ENCODE assay signal across 8 cellular contexts in the genomic region with DNA sequence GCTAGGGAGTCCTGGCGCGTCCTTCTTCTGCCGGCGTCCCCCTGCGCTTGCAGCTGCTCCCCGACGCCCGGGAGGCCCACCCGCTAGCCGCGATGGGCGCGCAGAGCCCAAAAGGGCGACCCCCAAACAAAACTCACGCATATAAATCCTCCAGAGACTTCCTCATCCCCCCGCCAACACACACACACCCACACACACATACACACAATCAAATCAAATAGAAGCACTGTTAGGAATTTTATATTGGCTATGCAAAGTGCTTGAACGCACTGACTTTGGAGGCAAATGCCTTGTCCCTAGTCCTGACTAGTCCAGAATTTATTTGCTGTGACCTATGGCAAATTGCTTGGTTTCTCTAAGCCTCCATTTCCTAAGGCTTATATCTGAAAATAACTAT. TPM values are rescaled to one million over a fixed set of nuclear protein-coding genes. Genes with fewer than 3 reads are reported as not detected.
A peak's percentile ranks its signal among the peaks of the same experiment; 100 is the strongest.
DNase-seq lines count a peak whose midpoint lies in the region; ATAC-seq, FAIRE-seq and TF ChIP-seq lines count a peak whose summit lies in the region.

No MANE protein-coding gene starts in this region.

- POLR2A ChIA-PET in GM12878 (lab: Charles Lee) = interaction anchor here (1.9 kb wide), 1 partner anchor 144 kb away, joined by 7 read pairs; the partner anchor contains the start of gene LDAF1

- no peaks in the 10 kb centered on the region for H3K79me2 ChIP-seq in GM12878 (ENCODE audit: control insufficient read depth, insufficient read depth, low read length)

- TF ChIP-seq CTCF in right atrium auricular region (IDR thresholded peaks at IDR 0.05) (no peak), GM12878 (IDR thresholded peaks at IDR 0.05 in 2 of 3, conservative IDR thresholded peaks at IDR 0.05 in 1 of 3; ENCODE audit: control insufficient read depth in 2 of 3, extremely low read depth in 1 of 3, insufficient read depth in 1 of 3, low read depth in 3 of 3, low read length in 3 of 3) (no peak)

- intact Hi-C loops in left ventricle myocardium superior (cut with micrococcal nuclease) = no loop called here
- intact Hi-C loops in GM12878 (cut with micrococcal nuclease; ENCODE audit: unreplicated experiment) = loop anchor here (2.0 kb wide), 2 partner anchors 25 to 253 kb away; no protein-coding TSS in a partner anchor

- in situ Hi-C loops in GM12878 (cut with MboI) = no loop called here

- H2AFZ ChIP-seq in GM12878 (ENCODE audit: control insufficient read depth, low read depth, low read length) (peak overlapping the region; percentile 76), mesenchymal stem cell (ENCODE audit: low read depth, low read length) (peak overlapping the region; percentile 98)

- H3K36me3 ChIP-seq in right atrium auricular region (no peaks in the 10 kb centered on the region), GM12878 (ENCODE audit: control insufficient read depth in 2 of 2, insufficient read depth in 2 of 2, low read length in 1 of 2) (no peaks in the 10 kb centered on the region), mesenchymal stem cell (ENCODE audit: control insufficient read depth in 1 of 2, insufficient read depth in 2 of 2, low read depth in 1 of 2, low read length in 2 of 2) (peaks cover 0 to 30% of the 10 kb centered on the region in 2 experiments)

- DNase-seq in right atrium auricular region (ENCODE audit: low spot score) (no peak), left ventricle myocardium superior (no peak), GM12878 (ENCODE audit: low read depth, low spot score) (no peak), mesenchymal stem cell (no peak), urothelium cell line (ENCODE audit: low spot score) (no peak), middle frontal gyrus (ENCODE audit: extremely low spot score, low spot score) (no peak), NCI-H2196 (lab: John Stamatoyannopoulos, UW; ENCODE audit: unreplicated experiment) (no peak)

- no peak for TF ChIP-seq EP300 in GM12878 (IDR thresholded peaks at IDR 0.05; ENCODE audit: borderline replicate concordance in 1 of 2, control insufficient read depth in 1 of 2, low read depth in 2 of 2, low read length in 2 of 2)

- SMC1A ChIA-PET in GM12878 (lab: Charles Lee; ENCODE audit: uncharacterized antibody, unreplicated experiment) = interaction anchor here (0.9 to 10.6 kb wide), 8 partner anchors 17 to 143 kb away, joined by 3 to 87 read pairs (median 6); partner anchors contain the start of genes CRYM and LDAF1

- no peak overlapping the region for H3K23ac ChIP-seq in mesenchymal stem cell (ENCODE audit: low read length in 2 of 2)

- H3K4me3 ChIP-seq in right atrium auricular region = peak overlapping the region; percentile 51 to 66
- H3K4me3 ChIP-seq in GM12878 = peak overlapping the region; percentile 90
- peak overlapping the region; percentile 81 to 90 for H3K4me3 ChIP-seq in mesenchymal stem cell (ENCODE audit: insufficient read depth in 1 of 2, low read depth in 1 of 2, low read length in 2 of 2)

- H3K27ac ChIP-seq in right atrium auricular region (peak overlapping the region; percentile 76 to 81), GM12878 (ENCODE audit: control insufficient read depth, insufficient read depth) (peak overlapping the region; percentile 47; the same call in 1 of the 2 replicates), mesenchymal stem cell (ENCODE audit: low read length, poor library complexity, severe bottlenecking) (no peak overlapping the region)

- no peak overlapping the region for H4K91ac ChIP-seq in mesenchymal stem cell (ENCODE audit: low read length)

- no peak overlapping the region for H2BK5ac ChIP-seq in mesenchymal stem cell (ENCODE audit: low read depth, low read length, poor library complexity, severe bottlenecking)

- H3K14ac ChIP-seq in mesenchymal stem cell (ENCODE audit: low read length in 2 of 2) = no peak overlapping the region

- no peak for TF ChIP-seq RAD21 in GM12878 (IDR thresholded peaks at IDR 0.05; ENCODE audit: insufficient read depth, low read depth, low read length)

- H3K18ac ChIP-seq in mesenchymal stem cell (ENCODE audit: low read depth in 1 of 2, low read length in 2 of 2) = peak overlapping the region in 1 of 2 experiments; percentile 37

- H3K9me3 ChIP-seq in right atrium auricular region = no peaks in the 10 kb centered on the region
- H3K9me3 ChIP-seq in GM12878 (replicated peaks; ENCODE audit: control insufficient read depth, insufficient read depth, low read length) = no peaks in the 10 kb centered on the region
- H3K9me3 ChIP-seq in mesenchymal stem cell (ENCODE audit: control insufficient read depth, low read length) = no peaks in the 10 kb centered on the region

- no peak overlapping the region for H2BK15ac ChIP-seq in mesenchymal stem cell (ENCODE audit: low read depth, poor library complexity, severe bottlenecking)

- no peak overlapping the region for H2BK12ac ChIP-seq in mesenchymal stem cell (ENCODE audit: low read length in 2 of 2)

- WGBS in GM12878 (ENCODE audit: insufficient coverage, insufficient replicate concordance, low lambda C conversion rate, missing lambda C conversion rate) = 0% methylated on average over 16 of the region's 17 CpGs
- WGBS in mesenchymal stem cell = 6% methylated on average over 11 of the region's 17 CpGs

- ATAC-seq in left ventricle myocardium superior = no peak
- ATAC-seq in GM12878 = no peak; the same call in 2 of the 3 replicates
- no peak for ATAC-seq in HG03354 (IDR thresholded peaks at IDR 0.05; ENCODE audit: poor library complexity, severe bottlenecking, unreplicated experiment)

- no peak for TF ChIP-seq POLR2A in GM12878 (IDR thresholded peaks at IDR 0.05; ENCODE audit: low read depth, low read length)

- FAIRE-seq in GM12878 (lab: Jason Lieb, UNC) (no peak), urothelium cell line (lab: Jason Lieb, UNC) (no peak)

- no peak overlapping the region for H2AK5ac ChIP-seq in mesenchymal stem cell (ENCODE audit: low read length, severe bottlenecking)

- peak overlapping the region; percentile 77; the same call in 1 of the 2 replicates for H3K9ac ChIP-seq in GM12878 (ENCODE audit: control insufficient read depth, insufficient read depth, low read length)
- peak overlapping the region; percentile 99 for H3K9ac ChIP-seq in mesenchymal stem cell (ENCODE audit: low read length)

- H3K79me1 ChIP-seq in mesenchymal stem cell (replicated peaks; ENCODE audit: low read length, poor library complexity, severe bottlenecking) = peaks cover 2% of the 10 kb centered on the region

- peaks cover 0 to 12% of the 10 kb centered on the region in 2 donors for H3K4me1 ChIP-seq in right atrium auricular region
- H3K4me1 ChIP-seq in GM12878 (ENCODE audit: control insufficient read depth, insufficient read depth, low read length) = no peaks in the 10 kb centered on the region
- H3K4me1 ChIP-seq in mesenchymal stem cell (ENCODE audit: control insufficient read depth, insufficient read depth, low read depth, low read length) = peaks cover 9% of the 10 kb centered on the region

- RAD21 ChIA-PET in GM12878 (lab: Charles Lee; ENCODE audit: unreplicated experiment) = interaction anchor here (1.2 to 3.5 kb wide), 9 partner anchors 25 to 217 kb away, joined by 4 to 62 read pairs (median 10); partner anchors contain the start of genes CRYM and LDAF1

- H3K27me3 ChIP-seq in right atrium auricular region (no peaks in the 10 kb centered on the region), GM12878 (replicated peaks in 1 of 2; ENCODE audit: control insufficient read depth in 2 of 2, insufficient read depth in 2 of 2, low read length in 1 of 2) (no peaks in the 10 kb centered on the region), mesenchymal stem cell (ENCODE audit: control insufficient read depth in 1 of 2, insufficient read depth in 1 of 2, low read length in 2 of 2) (no peaks in the 10 kb centered on the region)

- no peak overlapping the region for H4K8ac ChIP-seq in mesenchymal stem cell (ENCODE audit: low read length)

- CTCF ChIA-PET in GM12878 (lab: Yijun Ruan, JAX) = interaction anchor here (0.6 to 3.8 kb wide), 6 partner anchors 26 to 153 kb away, joined by 3 to 90 read pairs (median 18); partner anchors contain the start of gene LDAF1

- H3K4me2 ChIP-seq in GM12878 (ENCODE audit: control insufficient read depth, insufficient read depth) (peak overlapping the region; percentile 92), mesenchymal stem cell (ENCODE audit: low read length, poor library complexity, severe bottlenecking) (peak overlapping the region; percentile 99)

- no TSS peak for BruUV-seq in GM12878 (replicated peaks; lab: Mats Ljungman, UMichigan)

- H4K20me1 ChIP-seq in GM12878 (ENCODE audit: control insufficient read depth, insufficient read depth) = no peaks in the 10 kb centered on the region

- H3K4ac ChIP-seq in mesenchymal stem cell (ENCODE audit: low read depth in 1 of 2, low read length in 2 of 2) = no peak overlapping the region

- H2BK120ac ChIP-seq in mesenchymal stem cell (ENCODE audit: low read depth, low read length) = no peak overlapping the region

TF ChIP-seq in GM12878, 131 proteins besides CTCF, POLR2A, EP300 and RAD21 (continues in another document):
- TF ChIP-seq SMARCA5 (IDR thresholded peaks at IDR 0.05) = peak; percentile 13; the same call in 1 of the 2 replicates
- TF ChIP-seq IKZF1 (conservative IDR thresholded peaks at IDR 0.05) = peak; percentile 53
- TF ChIP-seq CEBPB (IDR thresholded peaks at IDR 0.05; ENCODE audit: borderline replicate concordance in 1 of 2, low read depth in 2 of 2, low read length in 2 of 2) = no peak
- peak; percentile 54; the same call in 1 of the 2 replicates for TF ChIP-seq DPF2 (IDR thresholded peaks at IDR 0.05)
- TF ChIP-seq LARP7 (IDR thresholded peaks at IDR 0.05) = 0 out of 2 replicates have a peak, but pooled peaks have one; percentile 2

RNA-seq across cellular contexts. Expression of gene CRYM, which starts 23.8 kb away (rescaled TPM):
- total RNA-seq in right atrium auricular region (10 to 100 TPM; 77.7 to 91.1 TPM), left ventricle myocardium superior (78.2 TPM), GM12878 (2014; rRNA removed) (5.8 and 6.1 TPM in 2 replicates), GM12878 (2014; rRNA removed; fragmentation: Illumina TruSeq; extraction: Trizol) (3.4 and 4.0 TPM in 2 replicates), GM12878 (2021) (4.8 and 5.1 TPM in 2 replicates)
- 1.4 TPM in 1 of 2 replicates, not detected in the other for total RNA-seq in GM12878 (2013; cell fraction: nucleolus; rRNA removed)
- polyA plus RNA-seq in GM12878 (2011; ENCODE audit: low read depth) = 0.80 TPM
- polyA plus RNA-seq in GM12878 (2011; rRNA removed) (0.30 and 0.39 TPM in 2 replicates), GM12878 (2014; fragmentation: Illumina TruSeq; extraction: Trizol) (2.8 and 5.2 TPM in 2 replicates), GM12878 (2014; fragmentation: Nextera tagmentation; extraction: Ambion mirVana) (1 to 10 TPM; 2.3 to 3.0 TPM), GM12878 (2014; rRNA removed) (4.2 and 4.6 TPM in 2 replicates), GM12878 (2016; fragmentation: Nextera tagmentation; extraction: Ambion mirVana) (1 to 10 TPM; 3.9 to 4.0 TPM)
- polyA plus RNA-seq in GM12878 (2011; cell fraction: cytosol; rRNA removed) = 0.30 and 0.46 TPM in 2 replicates
- 0.39 and 0.54 TPM in 2 replicates for polyA plus RNA-seq in GM12878 (2011; cell fraction: nucleus; rRNA removed)
- polyA plus RNA-seq in GM12878 (2012) = 0.96 and 2.1 TPM in 2 replicates
- polyA minus RNA-seq in GM12878 (2011; rRNA and poly(A)+ RNA removed) = 1.3 TPM in 1 of 2 replicates, not detected in the other
- not detected in 2 replicates for polyA minus RNA-seq in GM12878 (2011; cell fraction: cytosol; rRNA and poly(A)+ RNA removed)
- not detected in 2 replicates for polyA minus RNA-seq in GM12878 (2011; cell fraction: nucleus; rRNA and poly(A)+ RNA removed)
- not detected for polyA plus RNA-seq in mesenchymal stem cell (2013, experiment 1 of 2)
- 0.07 TPM for polyA plus RNA-seq in mesenchymal stem cell (2013, experiment 2 of 2)

Comparison
In these comparisons a context has a peak if more than half of its experiments do, and no peak if none do; other contexts are left out.
1. RNA of gene CRYM, which starts 23.8 kb away (total RNA-seq): 77.7 to 91.1 TPM in right atrium auricular region and 78.2 TPM in left ventricle myocardium superior (single experiment); 1.4 to 6.1 TPM in GM12878; every median in the first group is over 10 times any median in the second.
2. Peak in every context shown above with its lines, with median percentiles within 50 percentile points of each other: H3K4me3 ChIP-seq.